In the genomic region with DNA sequence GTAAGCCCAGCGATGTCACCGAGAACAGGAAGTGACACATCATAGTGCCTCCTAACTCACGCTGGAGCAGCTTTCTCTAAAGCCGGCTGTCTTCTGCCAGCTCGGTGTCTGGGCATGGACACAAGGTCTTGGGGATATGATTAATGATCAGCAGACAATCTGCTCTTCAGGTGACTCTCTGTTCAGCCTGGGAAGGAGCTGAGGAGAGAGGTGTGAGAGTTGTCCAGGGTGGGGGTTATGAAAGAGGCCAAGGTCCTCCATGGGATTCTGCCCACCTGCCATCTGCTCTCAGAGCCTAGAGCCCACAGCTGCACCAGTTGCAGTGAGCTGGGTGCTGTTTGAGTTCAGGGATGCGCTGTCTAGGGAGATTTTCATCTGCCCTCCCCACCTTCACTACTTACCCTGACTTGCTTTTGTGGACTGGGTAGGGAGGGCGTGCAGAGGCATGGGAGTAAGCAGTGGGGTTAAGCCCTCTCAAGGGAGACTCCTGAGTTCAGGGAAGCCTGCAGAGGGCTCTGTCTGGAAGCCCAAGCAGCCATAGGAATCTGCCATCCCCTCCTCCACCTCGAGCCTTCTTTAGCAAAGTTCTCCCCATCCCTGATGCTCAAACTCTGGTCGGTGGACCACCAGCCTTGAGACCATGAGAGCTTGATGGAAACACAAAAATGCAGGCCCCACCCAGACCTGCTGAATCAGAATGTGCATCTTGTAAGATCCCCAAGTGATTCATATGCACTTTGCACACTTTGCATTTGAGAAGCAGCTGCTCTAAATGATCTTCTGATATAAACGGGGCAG, we compare ENCODE assay signal across 11 cellular contexts.
DNase-seq lines count a peak whose midpoint lies in the region; FAIRE-seq and TF ChIP-seq lines count a peak whose summit lies in the region.
"Had no signal": no experiment of that assay in that cellular context is flagged by ENCODE, and none has a peak within 500 bp of the region (broad histone marks: within the 10 kb centered on the region; RNA-seq: fewer than 3 reads in every experiment).

No MANE protein-coding gene starts in this region.

- no peak for TF ChIP-seq POLR2A in H54 (IDR thresholded peaks at IDR 0.05; ENCODE audit: low read depth, low read length)

- H3K9me2 ChIP-seq in PC-9 (ENCODE audit: insufficient read depth) = no peaks in the 10 kb centered on the region

- H3K36me3 ChIP-seq in PC-9 (ENCODE audit: low read depth) = no peaks in the 10 kb centered on the region

- H3F3A ChIP-seq in PC-9 (ENCODE audit: insufficient read depth, low read depth) = peaks cover 34% of the 10 kb centered on the region; the same call in 1 of the 2 replicates

- DNase-seq in H54 (ENCODE audit: insufficient read length, low spot score) (peak; percentile 28), PC-9 (peak; percentile 25 to 76), epithelial cell of esophagus (ENCODE audit: low read depth) (peak; percentile 80), pons (ENCODE audit: low spot score) (peak; percentile 17), NCI-H2029 (lab: John Stamatoyannopoulos, UW) (no peak), Ammon's horn (ENCODE audit: low spot score) (no peak), GM19238 (ENCODE audit: insufficient read length, low spot score) (no peak)
- DNase-seq in stimulated activated CD4-positive, alpha-beta T cell treated with anti-CD3 and anti-CD28 coated beads, Interleukin-4, amount 100 ng/mL, for 24 hours = no peak
- DNase-seq: activated B cell treated with CpG ODN at 0.5 μM for 24 hours, activated gamma-delta T cell treated with Interleukin-2 at 50 U/mL for 16 hours, erythroblast had no signal

- H4K20me1 ChIP-seq in PC-9 (ENCODE audit: insufficient read depth) = no peaks in the 10 kb centered on the region

- H3K27ac ChIP-seq in PC-9 = peak overlapping the region; percentile 87

- no TSS peak for BruUV-seq in PC-9 (replicated peaks; lab: Mats Ljungman, UMichigan)

- intact Hi-C loops in PC-9 (cut with micrococcal nuclease; ENCODE audit: unreplicated experiment) = loop anchor here (5.0 kb wide), 3 partner anchors 110 to 800 kb away; no protein-coding TSS in a partner anchor

- CTCF ChIA-PET in PC-9 (lab: Charles Lee) = no interaction called here

- no peak overlapping the region for H3K4me3 ChIP-seq in PC-9
- H3K4me3 ChIP-seq in epithelial cell of esophagus (ENCODE audit: low read length) = no peak overlapping the region

- no peak for TF ChIP-seq CTCF in PC-9 (conservative IDR thresholded peaks at IDR 0.05)
- TF ChIP-seq CTCF in epithelial cell of esophagus (IDR thresholded peaks at IDR 0.05; ENCODE audit: insufficient read depth, low read depth, low read length, missing control alignments) = no peak

- H3K4me1 ChIP-seq in PC-9 (replicated peaks; ENCODE audit: insufficient read depth) = peaks cover 47% of the 10 kb centered on the region

- no peaks in the 10 kb centered on the region for H3K79me2 ChIP-seq in PC-9 (ENCODE audit: low read depth)

- H3K27me3 ChIP-seq in PC-9 (ENCODE audit: insufficient read depth, low read depth) = no peaks in the 10 kb centered on the region

- peak overlapping the region; percentile 61; the same call in 1 of the 2 replicates for H2AFZ ChIP-seq in PC-9

- H3K4me2 ChIP-seq in PC-9 = peak overlapping the region; percentile 55

- no peak for FAIRE-seq in H54 (lab: Jason Lieb, UNC)

- H3K9me3 ChIP-seq in PC-9 (ENCODE audit: insufficient read depth, low read depth) = no peaks in the 10 kb centered on the region; the same call in none of the 2 replicates

- POLR2A ChIA-PET in PC-9 (lab: Charles Lee; ENCODE audit: unreplicated experiment) = interaction anchor here (0.5 kb wide), 1 partner anchor 677 kb away, joined by 5 read pairs; no protein-coding TSS in a partner anchor

Comparison
In these comparisons a context has a peak if more than half of its experiments do, and no peak if none do; other contexts are left out.
1. DNase-seq: peak in H54 (single experiment), PC-9 (2 of 2), epithelial cell of esophagus (single experiment) and pons (single experiment); none in NCI-H2029 (single experiment), Ammon's horn (single experiment), stimulated activated CD4-positive, alpha-beta T cell treated with anti-CD3 and anti-CD28 coated beads, Interleukin-4, amount 100 ng/mL, for 24 hours (single experiment) and GM19238 (single experiment).